3 cellular contexts compared by ENCODE assay signal in the genomic region with DNA sequence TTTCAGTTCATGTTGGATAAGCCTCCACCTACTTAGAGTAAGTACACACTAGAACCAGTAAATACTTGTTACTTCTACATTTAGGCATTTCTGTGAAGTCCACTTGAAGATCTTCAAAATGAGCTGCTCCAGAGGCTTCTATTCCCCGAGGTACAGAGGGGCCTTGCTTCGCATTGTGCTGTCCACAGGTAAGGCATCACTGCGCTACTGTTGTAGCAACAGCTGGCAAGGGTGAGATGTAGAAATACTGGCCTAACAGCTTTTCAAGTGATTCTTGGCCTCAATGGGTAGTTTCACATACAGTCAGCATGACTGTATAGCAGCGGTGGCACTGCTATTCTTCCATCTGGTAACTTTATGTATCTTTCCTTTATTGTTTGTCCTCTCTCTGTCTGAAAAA. TPM values are rescaled to one million over a fixed set of nuclear protein-coding genes. Genes with fewer than 3 reads are reported as not detected.
"Had no signal": no experiment of that assay in that cellular context is flagged by ENCODE, and none has a peak within 500 bp of the region (broad histone marks: within the 10 kb centered on the region; RNA-seq: fewer than 3 reads in every experiment).

No MANE protein-coding gene starts in this region.

RNA-seq across cellular contexts. Expression of a gene that starts 4.7 kb away (rescaled TPM):
- total RNA-seq: LHCN-M2, M059J, MCF 10A had no signal

RNA-seq across cellular contexts. Expression of a gene that starts 49.0 kb away (rescaled TPM):
- total RNA-seq: LHCN-M2, M059J, MCF 10A had no signal
